Comparison of ENCODE assay signal across 25 cellular contexts in genomic region chr2:107684421-107684820, GRCh38.
"Had no signal": no experiment of that assay in that cellular context is flagged by ENCODE, and none has a peak within 500 bp of the region (broad histone marks: within the 10 kb centered on the region; RNA-seq: fewer than 3 reads in every experiment).

No MANE protein-coding gene starts in this region.

- H3K36me3 ChIP-seq: colonic mucosa, esophagus muscularis mucosa, esophagus squamous epithelium, gastrocnemius medialis, gastroesophageal sphincter, heart left ventricle, heart right ventricle had no signal

- H3K27ac Mint-ChIP-seq: dendritic cell treated with granulocyte-macrophage colony-stimulating factor and Interleukin-4, amounts not matched to agents 40 ng/mL and 50 ng/mL, for 4 days; effector memory CD8-positive, alpha-beta T cell; endodermal cell had no signal

- H3K4me1 ChIP-seq: colonic mucosa, esophagus muscularis mucosa, esophagus squamous epithelium, foreskin keratinocyte, gastrocnemius medialis, gastroesophageal sphincter, heart left ventricle, heart right ventricle had no signal

- H3K27ac ChIP-seq: colonic mucosa, coronary artery, dorsolateral prefrontal cortex, epithelial cell of prostate, esophagus muscularis mucosa, esophagus squamous epithelium, foreskin keratinocyte, gastrocnemius medialis, gastroesophageal sphincter, heart left ventricle, heart right ventricle, hepatocyte had no signal

- H3K27me3 ChIP-seq: colonic mucosa, esophagus squamous epithelium, foreskin keratinocyte, gastrocnemius medialis, gastroesophageal sphincter, heart left ventricle, heart right ventricle, hepatocyte had no signal

- H3K4me3 ChIP-seq: colonic mucosa, coronary artery, dorsolateral prefrontal cortex, esophagus muscularis mucosa, esophagus squamous epithelium, gastrocnemius medialis, gastroesophageal sphincter, heart left ventricle, heart right ventricle, hepatocyte had no signal

- DNase-seq: colonic mucosa; cortex of kidney; dermis blood vessel endothelial cell; dorsolateral prefrontal cortex; effector CD4-positive, alpha-beta T cell; effector CD8-positive, alpha-beta T cell; effector memory CD4-positive, alpha-beta T cell; effector memory CD8-positive, alpha-beta T cell; endodermal cell; erythroblast; esophagus squamous epithelium; foreskin fibroblast; foreskin keratinocyte; foreskin melanocyte; gastrocnemius medialis; glutamatergic neuron; head of caudate nucleus; heart left ventricle; heart right ventricle had no signal

- H3K27me3 Mint-ChIP-seq: dendritic cell treated with granulocyte-macrophage colony-stimulating factor and Interleukin-4, amounts not matched to agents 40 ng/mL and 50 ng/mL, for 4 days; effector memory CD8-positive, alpha-beta T cell had no signal

- H3K4me3 Mint-ChIP-seq: dendritic cell treated with granulocyte-macrophage colony-stimulating factor and Interleukin-4, amounts not matched to agents 40 ng/mL and 50 ng/mL, for 4 days; effector memory CD8-positive, alpha-beta T cell; endodermal cell had no signal

- H3K9me3 ChIP-seq: colonic mucosa, esophagus muscularis mucosa, esophagus squamous epithelium, gastrocnemius medialis, gastroesophageal sphincter, heart left ventricle had no signal

- H3K9me3 Mint-ChIP-seq: endodermal cell had no signal
